In the genomic region with DNA sequence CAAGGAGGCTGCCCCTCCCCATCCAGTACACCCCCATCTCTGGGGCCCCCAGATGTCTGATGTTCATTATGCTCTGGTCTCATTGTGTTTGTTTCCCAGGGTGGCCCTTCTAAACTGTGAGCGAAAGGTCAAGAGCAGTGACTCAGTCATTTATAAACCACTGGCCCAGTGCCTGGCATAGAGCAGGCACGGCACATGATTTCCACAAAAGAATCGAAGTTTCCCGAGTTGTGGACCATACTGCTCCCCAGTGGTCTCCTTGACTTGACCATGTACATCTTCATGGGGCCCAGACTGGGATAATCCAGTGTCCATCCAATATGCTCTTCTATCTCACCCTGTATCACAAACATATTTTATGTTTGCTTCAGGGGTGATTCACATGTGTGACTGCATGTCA, we compare ENCODE assay signal across 14 cellular contexts.
DNase-seq lines count a peak whose midpoint lies in the region; ATAC-seq, FAIRE-seq and TF ChIP-seq lines count a peak whose summit lies in the region.
"Had no signal": no experiment of that assay in that cellular context is flagged by ENCODE, and none has a peak within 500 bp of the region (broad histone marks: within the 10 kb centered on the region; RNA-seq: fewer than 3 reads in every experiment).

No MANE protein-coding gene starts in this region.

- H3K36me3 Mint-ChIP-seq in activated naive CD8-positive, alpha-beta T cell treated with anti-CD3 and anti-CD28 coated beads, Interleukin-2, amount 50 U/mL, for 24 hours (ENCODE audit: low read depth): no peaks in the 10 kb centered on the region
- no peaks in the 10 kb centered on the region for H3K36me3 Mint-ChIP-seq in activated naive CD8-positive, alpha-beta T cell treated with anti-CD3 and anti-CD28 coated beads for 36 hours
- H3K36me3 Mint-ChIP-seq: type B pancreatic cell had no signal

- TF ChIP-seq CTCF in fibroblast of pulmonary artery (IDR thresholded peaks at IDR 0.05; ENCODE audit: low read length, missing control alignments): peak; percentile 21

- no peak overlapping the region for H3K4me3 ChIP-seq in fibroblast of pulmonary artery (replicated peaks; ENCODE audit: low read depth, low read length)
- no peak overlapping the region for H3K4me3 ChIP-seq in small intestine (ENCODE audit: low read depth in 1 of 2, low read length in 2 of 2)

- no peak for FAIRE-seq in small intestine (lab: Jason Lieb, UNC)

- H3K27ac ChIP-seq in small intestine (ENCODE audit: low read depth in 1 of 2, low read length in 1 of 2): no peak overlapping the region

- H3K4me1 ChIP-seq in small intestine (ENCODE audit: control insufficient read depth in 2 of 2, insufficient read depth in 1 of 2, low read depth in 1 of 2, low read length in 1 of 2): no peaks in the 10 kb centered on the region

- no peak overlapping the region for H3K4me3 Mint-ChIP-seq in activated naive CD8-positive, alpha-beta T cell treated with anti-CD3 and anti-CD28 coated beads, Interleukin-2, amount 50 U/mL, for 24 hours
- H3K4me3 Mint-ChIP-seq in activated naive CD8-positive, alpha-beta T cell treated with anti-CD3 and anti-CD28 coated beads for 36 hours: no peak overlapping the region
- H3K4me3 Mint-ChIP-seq: activated CD4-positive, alpha-beta T cell treated with anti-CD3 and anti-CD28 coated beads, Interleukin-2, amount 10 ng/mL, durations not matched to agents 7 days and 5 days; nephron; type B pancreatic cell had no signal

- peak; percentile 69 for ATAC-seq in activated naive CD8-positive, alpha-beta T cell treated with anti-CD3 and anti-CD28 coated beads, Interleukin-2, amount 50 U/mL, for 24 hours
- no peak for ATAC-seq in HG03432 (IDR thresholded peaks at IDR 0.05; ENCODE audit: unreplicated experiment)

- in situ Hi-C loops in SK-MEL-5 (cut with HindIII; ENCODE audit: low pct_unique_long_range_greater_than_20kb, low sequenced_read_pairs): no loop called here

- no peaks in the 10 kb centered on the region for H3K9me3 Mint-ChIP-seq in activated naive CD8-positive, alpha-beta T cell treated with anti-CD3 and anti-CD28 coated beads, Interleukin-2, amount 50 U/mL, for 24 hours
- H3K9me3 Mint-ChIP-seq in activated naive CD8-positive, alpha-beta T cell treated with anti-CD3 and anti-CD28 coated beads for 36 hours: no peaks in the 10 kb centered on the region
- H3K9me3 Mint-ChIP-seq: type B pancreatic cell had no signal

- no peak overlapping the region for H3K27ac Mint-ChIP-seq in activated naive CD8-positive, alpha-beta T cell treated with anti-CD3 and anti-CD28 coated beads, Interleukin-2, amount 50 U/mL, for 24 hours
- H3K27ac Mint-ChIP-seq in activated naive CD8-positive, alpha-beta T cell treated with anti-CD3 and anti-CD28 coated beads for 36 hours: no peak overlapping the region
- H3K27ac Mint-ChIP-seq: activated CD4-positive, alpha-beta T cell treated with anti-CD3 and anti-CD28 coated beads, Interleukin-2, amount 10 ng/mL, durations not matched to agents 7 days and 5 days; nephron; type B pancreatic cell had no signal

- H3K36me3 ChIP-seq in small intestine (ENCODE audit: control insufficient read depth in 2 of 2, insufficient read depth in 2 of 2, low read length in 2 of 2): no peaks in the 10 kb centered on the region

- no peak for DNase-seq in activated naive CD8-positive, alpha-beta T cell treated with anti-CD3 and anti-CD28 coated beads, Interleukin-2, amount 50 U/mL, for 24 hours
- no peak for DNase-seq in activated naive CD8-positive, alpha-beta T cell treated with anti-CD3 and anti-CD28 coated beads for 36 hours
- DNase-seq in SK-MEL-5 (ENCODE audit: low read depth, low spot score): peak; percentile 84
- DNase-seq in fibroblast of pulmonary artery (ENCODE audit: low read depth): peak; percentile 64
- DNase-seq in small intestine: peak; percentile 61
- DNase-seq in DMS114 treated with DMSO at 0.1 percent for 48 hours (lab: John Stamatoyannopoulos, UW; ENCODE audit: unreplicated experiment): no peak
- no peak for DNase-seq in activated naive CD4-positive, alpha-beta T cell treated with Interleukin-2 at 50 U/mL for 16 hours
- DNase-seq: activated CD4-positive, alpha-beta T cell treated with anti-CD3 and anti-CD28 coated beads, Interleukin-2, amount 10 ng/mL, durations not matched to agents 7 days and 5 days; aorta; hippocampal formation; stimulated activated CD4-positive, alpha-beta T cell treated with anti-CD3 and anti-CD28 coated beads, Interleukin-4, amount 100 ng/mL, for 24 hours had no signal

- H3K27me3 ChIP-seq in small intestine (ENCODE audit: control insufficient read depth in 2 of 2, insufficient read depth in 2 of 2, low read length in 2 of 2): no peaks in the 10 kb centered on the region

- H3K9me3 ChIP-seq in small intestine (ENCODE audit: control insufficient read depth, low read depth): no peaks in the 10 kb centered on the region

- peaks cover 15% of the 10 kb centered on the region for H3K4me1 Mint-ChIP-seq in activated naive CD8-positive, alpha-beta T cell treated with anti-CD3 and anti-CD28 coated beads, Interleukin-2, amount 50 U/mL, for 24 hours
- peaks cover 9% of the 10 kb centered on the region for H3K4me1 Mint-ChIP-seq in activated naive CD8-positive, alpha-beta T cell treated with anti-CD3 and anti-CD28 coated beads for 36 hours
- H3K4me1 Mint-ChIP-seq: activated CD4-positive, alpha-beta T cell treated with anti-CD3 and anti-CD28 coated beads, Interleukin-2, amount 10 ng/mL, durations not matched to agents 7 days and 5 days had no signal

- WGBS in small intestine, 3 donors: 16 to 50% (median 32%) methylated on average over 4 of the region's 4 CpGs

- H3K27me3 Mint-ChIP-seq in activated naive CD8-positive, alpha-beta T cell treated with anti-CD3 and anti-CD28 coated beads, Interleukin-2, amount 50 U/mL, for 24 hours: peaks cover 10% of the 10 kb centered on the region
- H3K27me3 Mint-ChIP-seq in activated naive CD8-positive, alpha-beta T cell treated with anti-CD3 and anti-CD28 coated beads for 36 hours: peaks cover 8% of the 10 kb centered on the region

Comparison
In these comparisons a context has a peak if more than half of its experiments do, and no peak if none do; other contexts are left out.
1. DNase-seq: peak in SK-MEL-5 (single experiment), fibroblast of pulmonary artery (single experiment) and small intestine (single experiment); none in activated naive CD8-positive, alpha-beta T cell treated with anti-CD3 and anti-CD28 coated beads, Interleukin-2, amount 50 U/mL, for 24 hours (single experiment), activated naive CD8-positive, alpha-beta T cell treated with anti-CD3 and anti-CD28 coated beads for 36 hours (single experiment), DMS114 treated with DMSO at 0.1 percent for 48 hours (single experiment) and activated naive CD4-positive, alpha-beta T cell treated with Interleukin-2 at 50 U/mL for 16 hours (single experiment).